20 cellular contexts compared by ENCODE assay signal in the genomic region with DNA sequence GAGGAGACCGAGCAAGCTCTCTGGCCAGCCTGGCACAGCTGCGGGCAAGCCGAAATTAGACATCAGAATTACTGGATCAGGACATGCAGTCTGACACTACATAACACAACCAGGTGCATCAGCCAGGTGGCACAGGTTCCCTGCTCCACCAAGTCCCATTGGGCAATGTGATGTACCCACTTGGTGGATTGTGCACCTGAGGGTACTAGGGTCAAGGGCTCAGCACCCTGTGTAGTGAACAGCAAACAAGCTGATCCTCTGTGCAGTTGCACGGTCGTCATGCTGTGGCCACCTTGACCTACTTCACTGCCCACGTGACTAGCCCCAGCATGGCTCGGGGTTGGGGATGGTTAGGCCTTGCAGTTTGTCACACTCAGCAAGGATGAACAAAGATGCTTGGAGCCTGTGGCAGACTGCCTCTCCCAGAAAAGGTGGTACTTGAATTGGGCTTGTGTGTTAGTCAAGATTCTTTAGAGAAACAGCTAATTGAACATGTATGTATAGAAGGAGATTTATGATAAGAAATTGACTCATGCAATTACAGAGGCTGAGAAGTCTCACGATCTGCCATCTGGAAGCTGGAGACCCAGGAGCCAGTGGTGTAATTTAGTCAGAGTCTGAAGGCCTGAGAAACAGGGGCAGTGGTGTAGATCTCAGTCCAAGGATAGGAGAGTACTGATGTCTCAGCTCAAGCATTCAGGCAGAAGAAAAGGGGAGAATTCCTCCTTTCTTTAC.
DNase-seq lines count a peak whose midpoint lies in the region; ATAC-seq and FAIRE-seq lines count a peak whose summit lies in the region.
"Had no signal": no experiment of that assay in that cellular context is flagged by ENCODE, and none has a peak within 500 bp of the region (broad histone marks: within the 10 kb centered on the region; RNA-seq: fewer than 3 reads in every experiment).

No MANE protein-coding gene starts in this region.

- H3K4me1 Mint-ChIP-seq in activated T-cell treated with anti-CD3 and anti-CD28 coated beads, Interleukin-2, amount 50 U/mL, for 72 hours (ENCODE audit: low read depth), result peaks cover 45% of the 10 kb centered on the region
- H3K4me1 Mint-ChIP-seq in activated T-helper 17 cell treated with anti-CD3 and anti-CD28 coated beads, Interleukin-2, amount 50 U/mL, for 72 hours, result peaks cover 14% of the 10 kb centered on the region

- peaks cover 34% of the 10 kb centered on the region for H3K36me3 ChIP-seq in mesodermal cell (ENCODE audit: control insufficient read depth, insufficient read depth, low read length)

- 76 to 78% methylated on average over 8 of the region's 8 CpGs for WGBS in mesodermal cell (ENCODE audit: insufficient coverage in 2 of 2), 2 experiments

- FAIRE-seq in urothelium cell line (lab: Jason Lieb, UNC), result peak; percentile 55
- FAIRE-seq: A204.1, H1 had no signal

- H3K27ac Mint-ChIP-seq in activated T-cell treated with anti-CD3 and anti-CD28 coated beads, Interleukin-2, amount 50 U/mL, for 72 hours, result peak overlapping the region; percentile 87
- H3K27ac Mint-ChIP-seq in activated T-helper 17 cell treated with anti-CD3 and anti-CD28 coated beads, Interleukin-2, amount 50 U/mL, for 72 hours, result peak overlapping the region; percentile 64
- H3K27ac Mint-ChIP-seq: HFFc6 had no signal

- no peak for DNase-seq in activated T-cell treated with anti-CD3 and anti-CD28 coated beads, Interleukin-2, amount 50 U/mL, for 72 hours
- DNase-seq in activated T-cell treated with anti-CD3 and anti-CD28 coated beads for 4 hours (no peak), urothelium cell line (ENCODE audit: low spot score) (no peak), caudate nucleus (lab: John Stamatoyannopoulos, UW) (no peak), NCI-H1436 (lab: John Stamatoyannopoulos, UW) (no peak)
- DNase-seq in activated CD4-positive, CD25-positive, alpha-beta regulatory T cell (lab: John Stamatoyannopoulos, UW), result no peak
- DNase-seq: DMS53, GF-D8, HFFc6, MM.1S, NCI-H1417, NCI-H2029 treated with DMSO at 0.1 percent for 48 hours, NCI-H510A treated with DMSO at 0.1 percent for 48 hours, RPMI8226 had no signal

- H3K36me3 Mint-ChIP-seq in activated T-cell treated with anti-CD3 and anti-CD28 coated beads, Interleukin-2, amount 50 U/mL, for 72 hours (ENCODE audit: insufficient read depth in 2 of 2), result no peaks in the 10 kb centered on the region
- H3K36me3 Mint-ChIP-seq in activated T-helper 17 cell treated with anti-CD3 and anti-CD28 coated beads, Interleukin-2, amount 50 U/mL, for 72 hours (ENCODE audit: low read depth), result no peaks in the 10 kb centered on the region

- H3K9me3 Mint-ChIP-seq in activated T-cell treated with anti-CD3 and anti-CD28 coated beads, Interleukin-2, amount 50 U/mL, for 72 hours, result no peaks in the 10 kb centered on the region
- no peaks in the 10 kb centered on the region for H3K9me3 Mint-ChIP-seq in activated T-helper 17 cell treated with anti-CD3 and anti-CD28 coated beads, Interleukin-2, amount 50 U/mL, for 72 hours

- peak overlapping the region; percentile 19 to 68 for H3K4me3 Mint-ChIP-seq in activated T-cell treated with anti-CD3 and anti-CD28 coated beads, Interleukin-2, amount 50 U/mL, for 72 hours
- H3K4me3 Mint-ChIP-seq in activated T-helper 17 cell treated with anti-CD3 and anti-CD28 coated beads, Interleukin-2, amount 50 U/mL, for 72 hours, result peak overlapping the region; percentile 50
- H3K4me3 Mint-ChIP-seq: HFFc6 had no signal

- no peak overlapping the region for H3K4me3 ChIP-seq in mesodermal cell (ENCODE audit: extremely low read depth, insufficient read depth, low read length, poor library complexity, severe bottlenecking)

- peak in 1 of 2 donors; percentile 2 for ATAC-seq in activated T-cell treated with anti-CD3 and anti-CD28 coated beads, Interleukin-2, amount 50 U/mL, for 72 hours (replicated peaks in 1 of 2)
- ATAC-seq in activated T-helper 17 cell treated with anti-CD3 and anti-CD28 coated beads, Interleukin-2, amount 50 U/mL, for 72 hours (replicated peaks), result peak; percentile 13

- no peaks in the 10 kb centered on the region for H3K9me3 ChIP-seq in mesodermal cell (ENCODE audit: control insufficient read depth, low read length)

- H3K27ac ChIP-seq in mesodermal cell (ENCODE audit: low read depth, low read length, severe bottlenecking) (peak overlapping the region; percentile 13), caudate nucleus (ENCODE audit: low read depth, low read length) (no peak overlapping the region)
- H3K27ac ChIP-seq: C4-2B, HL-60 had no signal

- no peaks in the 10 kb centered on the region for H3K27me3 Mint-ChIP-seq in activated T-cell treated with anti-CD3 and anti-CD28 coated beads, Interleukin-2, amount 50 U/mL, for 72 hours (ENCODE audit: low read depth)
- H3K27me3 Mint-ChIP-seq in activated T-helper 17 cell treated with anti-CD3 and anti-CD28 coated beads, Interleukin-2, amount 50 U/mL, for 72 hours, result no peaks in the 10 kb centered on the region

- H3K4me1 ChIP-seq in mesodermal cell (ENCODE audit: control insufficient read depth, insufficient read depth, low read length, poor library complexity, severe bottlenecking), result peaks cover 3% of the 10 kb centered on the region
